Comparison of ENCODE assay signal across 28 cellular contexts in genomic region chr18:58060254-58060653, GRCh38.
"Had no signal": no experiment of that assay in that cellular context is flagged by ENCODE, and none has a peak within 500 bp of the region (broad histone marks: within the 10 kb centered on the region; RNA-seq: fewer than 3 reads in every experiment).

No MANE protein-coding gene starts in this region.

- H3K4me3 ChIP-seq: neural progenitor cell, ovary, psoas muscle, right lobe of liver, sigmoid colon, stomach, thoracic aorta, thyroid gland, tibial nerve, upper lobe of left lung, vagina had no signal

- ATAC-seq: natural killer cell treated with Interleukin-12 subunit alpha and Interleukin-12 subunit beta and Interleukin-15 and Interleukin-18, amount 100 ng/mL, for 72 hours; psoas muscle; right cardiac atrium; right lobe of liver; stimulated activated effector memory CD8-positive, alpha-beta T cell treated with anti-CD3 and anti-CD28 coated beads, Interleukin-12 subunit alpha, Interleukin-12 subunit beta, amount 100 ng/mL, for 72 hours; stimulated activated naive B cell treated with anti-CD40 and anti-IgM and Interleukin-4, amounts not matched to agents 10 μg/mL and 1 μg/mL and 100 μg/mL, for 72 hours had no signal

- H3K4me1 ChIP-seq: psoas muscle, sigmoid colon, tibial nerve, vagina had no signal

- H3K27ac ChIP-seq: neural progenitor cell, ovary, parathyroid adenoma, psoas muscle, right lobe of liver, sigmoid colon, stomach, thoracic aorta, thyroid gland, tibial nerve, upper lobe of left lung, vagina had no signal

- H3K36me3 ChIP-seq: neural progenitor cell, ovary, right lobe of liver, sigmoid colon, stomach, thoracic aorta, thyroid gland, tibial nerve, upper lobe of left lung, vagina had no signal

- H3K4me3 Mint-ChIP-seq: natural killer cell treated with Interleukin-12 subunit alpha and Interleukin-12 subunit beta and Interleukin-15 and Interleukin-18, amount 100 ng/mL, for 72 hours; nephron progenitor cell; neural progenitor cell; stimulated activated effector memory CD8-positive, alpha-beta T cell treated with anti-CD3 and anti-CD28 coated beads, Interleukin-12 subunit alpha, Interleukin-12 subunit beta, amount 100 ng/mL, for 72 hours; stimulated activated naive B cell treated with anti-CD40 and anti-IgM and Interleukin-4, amounts not matched to agents 10 μg/mL and 1 μg/mL and 100 μg/mL, for 72 hours; stimulated activated naive CD8-positive, alpha-beta T cell treated with anti-CD3 and anti-CD28 coated beads, Interleukin-15, Interleukin-2, amounts not matched to agents 100 ng/mL and 50 ng/mL, for 24 hours had no signal

- H3K27me3 ChIP-seq: neural progenitor cell, ovary, right lobe of liver, sigmoid colon, stomach, thyroid gland, tibial nerve, upper lobe of left lung, vagina had no signal

- H3K4me1 Mint-ChIP-seq: neural progenitor cell; stimulated activated effector memory CD8-positive, alpha-beta T cell treated with anti-CD3 and anti-CD28 coated beads, Interleukin-12 subunit alpha, Interleukin-12 subunit beta, amount 100 ng/mL, for 72 hours; stimulated activated naive B cell treated with anti-CD40 and anti-IgM and Interleukin-4, amounts not matched to agents 10 μg/mL and 1 μg/mL and 100 μg/mL, for 72 hours had no signal

- H3K9me3 Mint-ChIP-seq: natural killer cell treated with Interleukin-12 subunit alpha and Interleukin-12 subunit beta and Interleukin-15 and Interleukin-18, amount 100 ng/mL, for 72 hours; nephron progenitor cell; neural progenitor cell; stimulated activated effector memory CD8-positive, alpha-beta T cell treated with anti-CD3 and anti-CD28 coated beads, Interleukin-12 subunit alpha, Interleukin-12 subunit beta, amount 100 ng/mL, for 72 hours; stimulated activated naive B cell treated with anti-CD40 and anti-IgM and Interleukin-4, amounts not matched to agents 10 μg/mL and 1 μg/mL and 100 μg/mL, for 72 hours; stimulated activated naive CD8-positive, alpha-beta T cell treated with anti-CD3 and anti-CD28 coated beads, Interleukin-15, Interleukin-2, amounts not matched to agents 100 ng/mL and 50 ng/mL, for 24 hours had no signal

- H3K27ac Mint-ChIP-seq: natural killer cell treated with Interleukin-12 subunit alpha and Interleukin-12 subunit beta and Interleukin-15 and Interleukin-18, amount 100 ng/mL, for 72 hours; nephron progenitor cell; neural progenitor cell; progenitor cell of endocrine pancreas; stimulated activated effector memory CD8-positive, alpha-beta T cell treated with anti-CD3 and anti-CD28 coated beads, Interleukin-12 subunit alpha, Interleukin-12 subunit beta, amount 100 ng/mL, for 72 hours; stimulated activated naive B cell treated with anti-CD40 and anti-IgM and Interleukin-4, amounts not matched to agents 10 μg/mL and 1 μg/mL and 100 μg/mL, for 72 hours; stimulated activated naive CD8-positive, alpha-beta T cell treated with anti-CD3 and anti-CD28 coated beads, Interleukin-15, Interleukin-2, amounts not matched to agents 100 ng/mL and 50 ng/mL, for 24 hours had no signal

- H3K36me3 Mint-ChIP-seq: natural killer cell treated with Interleukin-12 subunit alpha and Interleukin-12 subunit beta and Interleukin-15 and Interleukin-18, amount 100 ng/mL, for 72 hours; stimulated activated effector memory CD8-positive, alpha-beta T cell treated with anti-CD3 and anti-CD28 coated beads, Interleukin-12 subunit alpha, Interleukin-12 subunit beta, amount 100 ng/mL, for 72 hours; stimulated activated naive B cell treated with anti-CD40 and anti-IgM and Interleukin-4, amounts not matched to agents 10 μg/mL and 1 μg/mL and 100 μg/mL, for 72 hours had no signal

- DNase-seq: nephron progenitor cell; occipital lobe; ovary; posterior cingulate gyrus; psoas muscle; right cardiac atrium; right lobe of liver; sigmoid colon; small intestine; stimulated activated CD4-positive, alpha-beta T cell treated with anti-CD3 and anti-CD28 coated beads, Interleukin-15, amount 100 ng/mL, for 24 hours; stimulated activated CD4-positive, alpha-beta T cell treated with anti-CD3 and anti-CD28 coated beads, Interleukin-2, amount 100 ng/mL, for 24 hours; stimulated activated CD4-positive, alpha-beta T cell treated with anti-CD3 and anti-CD28 coated beads, Interleukin-2, amount 100 ng/mL, for 48 hours; stimulated activated CD4-positive, alpha-beta T cell treated with anti-CD3 and anti-CD28 coated beads, Interleukin-4, amount 100 ng/mL, for 24 hours; stimulated activated naive B cell treated with anti-CD40 and anti-IgM and Interleukin-4, amounts not matched to agents 10 μg/mL and 1 μg/mL and 100 μg/mL, for 72 hours; stimulated activated naive CD4-positive, alpha-beta T cell treated with Interleukin-2 at 50 U/mL for 16 hours; stomach; thyroid gland; trophoblast cell; upper lobe of left lung had no signal

- H3K27me3 Mint-ChIP-seq: natural killer cell treated with Interleukin-12 subunit alpha and Interleukin-12 subunit beta and Interleukin-15 and Interleukin-18, amount 100 ng/mL, for 72 hours; progenitor cell of endocrine pancreas; stimulated activated naive B cell treated with anti-CD40 and anti-IgM and Interleukin-4, amounts not matched to agents 10 μg/mL and 1 μg/mL and 100 μg/mL, for 72 hours; stimulated activated naive CD8-positive, alpha-beta T cell treated with anti-CD3 and anti-CD28 coated beads, Interleukin-15, Interleukin-2, amounts not matched to agents 100 ng/mL and 50 ng/mL, for 24 hours had no signal

- H3K9me3 ChIP-seq: ovary, psoas muscle, right lobe of liver, sigmoid colon, stomach, thoracic aorta, thyroid gland, tibial nerve, upper lobe of left lung, vagina had no signal
